ENCODE assay signal across 35 cellular contexts in the genomic region with DNA sequence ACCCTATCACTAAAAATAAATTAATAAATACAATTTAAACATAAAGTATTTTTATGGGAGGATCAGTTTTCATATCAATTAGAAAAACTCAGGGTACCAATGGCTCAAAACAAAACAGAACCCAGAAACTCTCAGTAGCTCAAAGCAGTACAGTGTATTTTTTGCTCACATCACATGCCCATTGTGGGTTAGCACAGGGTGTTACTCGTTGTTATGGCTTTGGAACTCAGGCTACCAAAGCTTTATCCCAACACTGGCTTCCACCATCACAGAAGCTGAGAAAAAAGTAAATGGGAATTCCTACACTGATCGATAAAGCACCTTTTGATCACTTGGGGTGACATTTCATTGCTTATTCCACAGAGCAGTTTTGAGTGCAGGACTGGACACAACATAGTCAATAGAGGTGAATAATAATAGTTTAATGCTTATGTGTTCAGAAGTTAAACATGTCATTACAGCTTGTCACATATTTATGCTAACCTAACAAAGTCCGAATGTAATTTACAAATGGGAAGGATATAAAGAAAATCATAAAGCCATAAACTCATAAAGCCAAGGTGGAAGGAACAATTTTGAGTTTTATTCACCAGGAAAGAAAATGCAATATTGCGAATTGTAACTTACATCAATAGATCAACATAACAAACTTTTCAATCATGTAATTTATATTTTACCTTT.
"Had no signal": no experiment of that assay in that cellular context is flagged by ENCODE, and none has a peak within 500 bp of the region (broad histone marks: within the 10 kb centered on the region; RNA-seq: fewer than 3 reads in every experiment).

No MANE protein-coding gene starts in this region.

- H3K9ac ChIP-seq: KMS-11 had no signal

- H3K4me2 ChIP-seq: KMS-11 had no signal

- H3K9me3 ChIP-seq: MG63 had no signal

- H3K4me3 ChIP-seq: MG63 had no signal

- H3K27ac ChIP-seq: KMS-11 had no signal

- H3K36me3 ChIP-seq: MG63 had no signal

- H3K27me3 ChIP-seq: MG63 had no signal

- DNase-seq: Karpas-422, Kasumi-1, KBM-7, KG1, MG63, MM.1S, MV-4-11, NCI-H1048, NCI-H1092, NCI-H1092 treated with DMSO at 0.1 percent for 48 hours, NCI-H1105, NCI-H1105 treated with DMSO at 0.1 percent for 48 hours, NCI-H1417, NCI-H1417 treated with DMSO at 0.1 percent for 48 hours, NCI-H1436, NCI-H1436 treated with DMSO at 0.1 percent for 48 hours, NCI-H146, NCI-H1694, NCI-H1694 treated with DMSO at 0.1 percent for 48 hours, NCI-H187, NCI-H187 treated with DMSO at 0.1 percent for 48 hours, NCI-H1930, NCI-H2029, NCI-H2029 treated with DMSO at 0.1 percent for 48 hours, NCI-H2081, NCI-H2081 treated with DMSO at 0.1 percent for 48 hours, NCI-H2107, NCI-H2171, NCI-H2171 treated with DMSO at 0.1 percent for 48 hours, NCI-H2227 treated with DMSO at 0.1 percent for 48 hours, NCI-H226, NCI-H345, NCI-H446, NCI-H446 treated with DMSO at 0.1 percent for 48 hours had no signal
